In genomic region chr7:129919492-129919891, GRCh38 we compare ENCODE assay signal across 15 cellular contexts.
"Had no signal": no experiment of that assay in that cellular context is flagged by ENCODE, and none has a peak within 500 bp of the region (broad histone marks: within the 10 kb centered on the region; RNA-seq: fewer than 3 reads in every experiment).

No MANE protein-coding gene starts in this region.

- H3K9me3 Mint-ChIP-seq: activated CD4-positive, alpha-beta T cell treated with anti-CD3 and anti-CD28 coated beads, Interleukin-2, amount 10 ng/mL, durations not matched to agents 24 days and 14 days; activated naive CD4-positive, alpha-beta T cell treated with anti-CD3 and anti-CD28 coated beads for 36 hours; activated T-cell treated with anti-CD3 and anti-CD28 coated beads, Interleukin-2, amount 50 U/mL, for 24 hours; dendritic cell treated with granulocyte-macrophage colony-stimulating factor and Interleukin-4, amounts not matched to agents 40 ng/mL and 50 ng/mL, for 4 days; stimulated activated memory B cell treated with anti-CD40 and anti-IgM and Interleukin-4, amounts not matched to agents 10 μg/mL and 1 μg/mL and 100 μg/mL, for 72 hours had no signal

- DNase-seq: activated CD4-positive, alpha-beta T cell treated with anti-CD3 and anti-CD28 coated beads, Interleukin-2, amount 10 ng/mL, durations not matched to agents 24 days and 14 days; activated CD8-positive, alpha-beta T cell treated with anti-CD3 and anti-CD28 coated beads, Interleukin-2, amount 10 ng/mL, durations not matched to agents 7 days and 5 days; activated naive CD4-positive, alpha-beta T cell treated with anti-CD3 and anti-CD28 coated beads for 36 hours; activated T-cell treated with anti-CD3 and anti-CD28 coated beads, Interleukin-2, amount 50 U/mL, for 24 hours; effector CD8-positive, alpha-beta T cell; stimulated activated CD4-positive, alpha-beta T cell treated with anti-CD3 and anti-CD28 coated beads, Interleukin-4, amount 100 ng/mL, for 24 hours; T1000; testis; upper lobe of right lung had no signal

- H3K4me3 ChIP-seq: ascending aorta, hepatocyte, lung, testis, upper lobe of right lung had no signal

- ATAC-seq: activated CD8-positive, alpha-beta T cell treated with anti-CD3 and anti-CD28 coated beads, Interleukin-2, amount 10 ng/mL, durations not matched to agents 7 days and 5 days; sciatic nerve; stimulated activated memory B cell treated with anti-CD40 and anti-IgM and Interleukin-4, amounts not matched to agents 10 μg/mL and 1 μg/mL and 100 μg/mL, for 72 hours; upper lobe of right lung had no signal

- H2AFZ ChIP-seq: hepatocyte had no signal

- H3K4me2 ChIP-seq: hepatocyte had no signal

- H3K27me3 ChIP-seq: ascending aorta, hepatocyte, testis, upper lobe of right lung had no signal

- H3K27me3 Mint-ChIP-seq: activated CD4-positive, alpha-beta T cell treated with anti-CD3 and anti-CD28 coated beads, Interleukin-2, amount 10 ng/mL, durations not matched to agents 24 days and 14 days; activated T-cell treated with anti-CD3 and anti-CD28 coated beads, Interleukin-2, amount 50 U/mL, for 24 hours; dendritic cell treated with granulocyte-macrophage colony-stimulating factor and Interleukin-4, amounts not matched to agents 40 ng/mL and 50 ng/mL, for 4 days; stimulated activated memory B cell treated with anti-CD40 and anti-IgM and Interleukin-4, amounts not matched to agents 10 μg/mL and 1 μg/mL and 100 μg/mL, for 72 hours had no signal

- H3K9me3 ChIP-seq: ascending aorta, testis, upper lobe of right lung had no signal

- H3K27ac ChIP-seq: ascending aorta, hepatocyte, testis, upper lobe of right lung had no signal

- H3K27ac Mint-ChIP-seq: activated CD4-positive, alpha-beta T cell treated with anti-CD3 and anti-CD28 coated beads, Interleukin-2, amount 10 ng/mL, durations not matched to agents 24 days and 14 days; activated CD8-positive, alpha-beta T cell treated with anti-CD3 and anti-CD28 coated beads, Interleukin-2, amount 10 ng/mL, durations not matched to agents 7 days and 5 days; activated naive CD4-positive, alpha-beta T cell treated with anti-CD3 and anti-CD28 coated beads for 36 hours; activated T-cell treated with anti-CD3 and anti-CD28 coated beads, Interleukin-2, amount 50 U/mL, for 24 hours; dendritic cell treated with granulocyte-macrophage colony-stimulating factor and Interleukin-4, amounts not matched to agents 40 ng/mL and 50 ng/mL, for 4 days; stimulated activated memory B cell treated with anti-CD40 and anti-IgM and Interleukin-4, amounts not matched to agents 10 μg/mL and 1 μg/mL and 100 μg/mL, for 72 hours had no signal

- H3K4me3 Mint-ChIP-seq: activated CD4-positive, alpha-beta T cell treated with anti-CD3 and anti-CD28 coated beads, Interleukin-2, amount 10 ng/mL, durations not matched to agents 24 days and 14 days; activated CD8-positive, alpha-beta T cell treated with anti-CD3 and anti-CD28 coated beads, Interleukin-2, amount 10 ng/mL, durations not matched to agents 7 days and 5 days; activated naive CD4-positive, alpha-beta T cell treated with anti-CD3 and anti-CD28 coated beads for 36 hours; activated T-cell treated with anti-CD3 and anti-CD28 coated beads, Interleukin-2, amount 50 U/mL, for 24 hours; dendritic cell treated with granulocyte-macrophage colony-stimulating factor and Interleukin-4, amounts not matched to agents 40 ng/mL and 50 ng/mL, for 4 days; stimulated activated memory B cell treated with anti-CD40 and anti-IgM and Interleukin-4, amounts not matched to agents 10 μg/mL and 1 μg/mL and 100 μg/mL, for 72 hours had no signal
